Comparison of ENCODE assay signal across 9 cellular contexts in the genomic region with DNA sequence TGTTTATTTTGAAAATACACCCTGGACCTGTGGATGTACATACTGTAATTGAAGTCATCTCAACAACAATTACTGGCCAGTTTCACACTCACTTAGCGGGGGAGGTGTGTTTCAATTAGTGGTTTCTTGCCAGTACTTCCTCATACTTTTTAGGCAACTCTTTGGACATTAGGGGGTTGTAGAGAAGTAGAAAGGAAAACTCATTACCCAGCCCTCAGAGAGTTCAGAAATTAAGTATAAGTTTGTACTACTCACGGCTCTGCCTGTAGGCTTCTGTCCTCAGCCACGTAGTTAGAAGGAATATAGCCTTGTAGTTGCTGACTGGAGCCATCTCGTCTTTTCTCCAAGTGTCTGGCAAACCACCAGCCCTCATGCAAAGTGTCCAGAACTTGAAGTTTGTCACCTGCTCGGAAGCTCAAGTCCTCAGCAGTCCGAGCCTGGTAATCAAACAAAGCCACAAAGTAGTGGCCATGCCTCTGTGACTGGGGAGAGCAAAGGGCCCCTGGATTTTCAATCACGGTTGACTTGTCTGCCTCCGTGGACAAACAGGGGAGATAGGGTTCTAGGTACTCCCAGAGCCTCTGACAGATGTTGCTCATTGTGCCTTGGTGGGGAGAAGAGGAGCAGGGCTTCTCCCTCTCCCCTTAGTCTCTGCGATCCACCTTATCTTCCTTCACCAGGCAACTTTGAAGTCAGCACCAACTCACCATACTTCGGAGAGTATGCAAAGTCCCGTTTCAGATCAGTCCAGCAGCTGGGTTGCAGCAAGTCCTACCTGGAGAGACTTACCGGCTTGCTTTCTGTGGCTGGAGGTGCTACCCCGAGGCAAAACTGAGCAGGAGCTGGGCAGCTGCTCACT. TPM values are rescaled to one million over a fixed set of nuclear protein-coding genes. Genes with fewer than 3 reads are reported as not detected.
A peak's percentile ranks its signal among the peaks of the same experiment; 100 is the strongest.
DNase-seq lines count a peak whose midpoint lies in the region; ATAC-seq, FAIRE-seq and TF ChIP-seq lines count a peak whose summit lies in the region.
"Had no signal": no experiment of that assay in that cellular context is flagged by ENCODE, and none has a peak within 500 bp of the region (broad histone marks: within the 10 kb centered on the region; RNA-seq: fewer than 3 reads in every experiment).

No MANE protein-coding gene starts in this region.

- intact Hi-C loops in K562 (cut with micrococcal nuclease) = loop anchor here (5.0 kb wide), 1 partner anchor 37 kb away; no protein-coding TSS in a partner anchor
- intact Hi-C loops in naive thymus-derived CD4-positive, alpha-beta T cell (cut with micrococcal nuclease) = no loop called here

- H3K4me3 ChIP-seq in K562 = no peak overlapping the region
- H3K4me3 ChIP-seq in H7 (ENCODE audit: insufficient read depth, low read depth, low read length) = no peak overlapping the region
- H3K4me3 ChIP-seq in naive thymus-derived CD4-positive, alpha-beta T cell (ENCODE audit: low read length) = no peak overlapping the region

- H3K9me3 Mint-ChIP-seq in nephron = no peaks in the 10 kb centered on the region
- no peaks in the 10 kb centered on the region for H3K9me3 Mint-ChIP-seq in naive thymus-derived CD4-positive, alpha-beta T cell

- no peak for TF ChIP-seq RAD21 in K562 (CRISPR knock-in tag; conservative IDR thresholded peaks at IDR 0.05 in 1 of 2, IDR thresholded peaks at IDR 0.05 in 1 of 2)

- CTCF ChIA-PET in K562 (lab: Yijun Ruan, JAX; ENCODE audit: low intra/inter-chr PET ratio) = no interaction called here
- CTCF ChIA-PET in naive thymus-derived CD4-positive, alpha-beta T cell (lab: Charles Lee) = no interaction called here

- no peaks in the 10 kb centered on the region for H4K20me1 ChIP-seq in K562 (replicated peaks; ENCODE audit: control insufficient read depth, insufficient read depth, low read length)
- H4K20me1 ChIP-seq: BLaER1 treated with 17β-estradiol and CSF1 and Interleukin-3, amounts not matched to agents 10 nM and 100 nM had no signal

- ATAC-seq in HG03469 (IDR thresholded peaks at IDR 0.05; ENCODE audit: unreplicated experiment) (peak; percentile 69), K562 (peak; percentile 89)
- ATAC-seq in naive thymus-derived CD4-positive, alpha-beta T cell = no peak

- H3K4me1 Mint-ChIP-seq in nephron = peaks cover 15% of the 10 kb centered on the region
- peaks cover 0 to 1% (median 0%) of the 10 kb centered on the region in 7 donors for H3K4me1 Mint-ChIP-seq in naive thymus-derived CD4-positive, alpha-beta T cell

- no peak overlapping the region; a peak in 1 of 4 replicates for H3K9ac ChIP-seq in K562 (ENCODE audit: insufficient read depth in 1 of 2, low read depth in 2 of 2, low read length in 2 of 2)
- H3K9ac ChIP-seq: BLaER1 treated with 17β-estradiol and CSF1 and Interleukin-3, amounts not matched to agents 10 nM and 100 nM had no signal

- H3K79me2 ChIP-seq in K562 (ENCODE audit: control insufficient read depth, insufficient read depth, low read length) = no peaks in the 10 kb centered on the region

- H3K9me1 ChIP-seq in K562 (ENCODE audit: control insufficient read depth, insufficient read depth, low read length) = no peaks in the 10 kb centered on the region

- BruUV-seq in K562 (replicated peaks; lab: Mats Ljungman, UMichigan) = no TSS peak

- H3K27me3 ChIP-seq in K562 (ENCODE audit: control insufficient read depth in 2 of 2, insufficient read depth in 2 of 2, low read length in 2 of 2) (no peaks in the 10 kb centered on the region), H7 (ENCODE audit: control insufficient read depth, insufficient read depth, low read length) (no peaks in the 10 kb centered on the region)
- H3K27me3 ChIP-seq in naive thymus-derived CD4-positive, alpha-beta T cell (ENCODE audit: control insufficient read depth in 2 of 2, insufficient read depth in 2 of 2, low read length in 2 of 2) = no peaks in the 10 kb centered on the region
- H3K27me3 ChIP-seq: BLaER1 treated with 17β-estradiol and CSF1 and Interleukin-3, amounts not matched to agents 10 nM and 100 nM had no signal

- H3K9me3 ChIP-seq in K562 (replicated peaks; ENCODE audit: control insufficient read depth, insufficient read depth, low read depth, low read length) = no peaks in the 10 kb centered on the region
- H3K9me3 ChIP-seq in naive thymus-derived CD4-positive, alpha-beta T cell (ENCODE audit: control insufficient read depth in 2 of 3, low read length in 3 of 3) = no peaks in the 10 kb centered on the region
- H3K9me3 ChIP-seq: BLaER1 treated with 17β-estradiol and CSF1 and Interleukin-3, amounts not matched to agents 10 nM and 100 nM had no signal

- H3K36me3 Mint-ChIP-seq in nephron (ENCODE audit: low read depth) = no peaks in the 10 kb centered on the region
- no peaks in the 10 kb centered on the region for H3K36me3 Mint-ChIP-seq in naive thymus-derived CD4-positive, alpha-beta T cell

- H2AFZ ChIP-seq in K562 (ENCODE audit: low read depth, low read length) = peak overlapping the region; percentile 40; the same call in 1 of the 2 replicates

- in situ Hi-C loops in K562 (cut with MboI) = no loop called here

- peak overlapping the region; percentile 59 to 77 (median 68) for H3K4me3 Mint-ChIP-seq in nephron
- H3K4me3 Mint-ChIP-seq in naive thymus-derived CD4-positive, alpha-beta T cell = no peak overlapping the region

- peak; percentile 85 for FAIRE-seq in K562 (lab: Jason Lieb, UNC)

- TF ChIP-seq EP300 in K562 (IDR thresholded peaks at IDR 0.05; ENCODE audit: low read length) = peak; percentile 18; the same call in 1 of the 2 replicates

- H3K27ac Mint-ChIP-seq in nephron = peak overlapping the region; percentile 92 to 97 (median 95)
- H3K27ac Mint-ChIP-seq in naive thymus-derived CD4-positive, alpha-beta T cell = no peak overlapping the region

- peak overlapping the region; percentile 32; the same call in 1 of the 3 replicates for H3K27ac ChIP-seq in K562 (ENCODE audit: extremely low read depth, low read depth, low read length)
- H3K27ac ChIP-seq in naive thymus-derived CD4-positive, alpha-beta T cell (ENCODE audit: low read depth, low read length) = no peak overlapping the region

- DNase-seq in NCI-H526 (lab: John Stamatoyannopoulos, UW) = peak; percentile 2 to 55
- DNase-seq in NCI-H526 treated with DMSO at 0.1 percent for 48 hours (lab: John Stamatoyannopoulos, UW) = no peak
- peak in 2 of 4 experiments; percentile 30 to 73 for DNase-seq in K562 (ENCODE audit: extremely low read depth in 1 of 4, low spot score in 3 of 4)
- no peak for DNase-seq in H7
- DNase-seq in cerebellum (ENCODE audit: low spot score) = no peak
- no peak for DNase-seq in naive thymus-derived CD4-positive, alpha-beta T cell

- under 1% methylated on average over 12 of the region's 13 CpGs for WGBS in K562 (ENCODE audit: insufficient coverage, low coverage, missing lambda C conversion rate)

- H3K27me3 Mint-ChIP-seq in nephron (ENCODE audit: low read depth) = no peaks in the 10 kb centered on the region
- peaks cover 0 to 14% (median 11%) of the 10 kb centered on the region in 5 donors for H3K27me3 Mint-ChIP-seq in naive thymus-derived CD4-positive, alpha-beta T cell

- peak overlapping the region; percentile 23 for H3K4me2 ChIP-seq in K562 (ENCODE audit: insufficient read depth, low read length)

- TF ChIP-seq POLR2A in K562 (conservative IDR thresholded peaks at IDR 0.05) = no peak

- TF ChIP-seq CTCF in K562 (IDR thresholded peaks at IDR 0.05 in 2 of 3, conservative IDR thresholded peaks at IDR 0.05 in 1 of 3; ENCODE audit: insufficient read depth in 2 of 3, low read depth in 1 of 3, low read length in 3 of 3) (no peak), nephron (IDR thresholded peaks at IDR 0.05; ENCODE audit: unreplicated experiment in 3 of 3) (no peak)

- POLR2A ChIA-PET in K562 (lab: Yijun Ruan, JAX) = interaction anchor here (1.0 kb wide), 1 partner anchor 14 kb away, joined by 3 read pairs; no protein-coding TSS in a partner anchor
- POLR2A ChIA-PET in naive thymus-derived CD4-positive, alpha-beta T cell (lab: Charles Lee) = no interaction called here

- peaks cover 5 to 12% of the 10 kb centered on the region in 2 experiments; a peak in 4 of 5 replicates for H3K4me1 ChIP-seq in K562 (replicated peaks in 1 of 2; ENCODE audit: control insufficient read depth in 2 of 2, insufficient read depth in 2 of 2, low read length in 2 of 2)
- H3K4me1 ChIP-seq in naive thymus-derived CD4-positive, alpha-beta T cell (ENCODE audit: control insufficient read depth in 2 of 2, insufficient read depth in 2 of 2, low read length in 2 of 2) = no peaks in the 10 kb centered on the region

- H3K36me3 ChIP-seq in K562 (ENCODE audit: control insufficient read depth, insufficient read depth, low read length) (no peaks in the 10 kb centered on the region), H7 (replicated peaks; ENCODE audit: control insufficient read depth, insufficient read depth, low read length) (no peaks in the 10 kb centered on the region)
- H3K36me3 ChIP-seq in naive thymus-derived CD4-positive, alpha-beta T cell (ENCODE audit: control insufficient read depth in 2 of 3, insufficient read depth in 3 of 3, low read length in 3 of 3) = no peaks in the 10 kb centered on the region
- H3K36me3 ChIP-seq: BLaER1 treated with 17β-estradiol and CSF1 and Interleukin-3, amounts not matched to agents 10 nM and 100 nM had no signal

RNA-seq across cellular contexts. Expression of a gene that starts 0.7 kb away (rescaled TPM):
- total RNA-seq in K562 (2011; cell fraction: chromatin; rRNA removed; ENCODE audit: low replicate concordance) = 0.02 and 0.07 TPM in 2 replicates
- not detected in 2 replicates for total RNA-seq in K562 (2011; cell fraction: nucleolus; rRNA removed)
- total RNA-seq in K562 (2011; cell fraction: nucleoplasm; rRNA removed) = 0.07 TPM in 1 of 2 replicates, not detected in the other
- total RNA-seq in K562 (2014; rRNA removed) (0.09 and 0.16 TPM in 2 replicates), K562 (2014; rRNA removed; fragmentation: Illumina TruSeq; extraction: Trizol) (0.15 and 0.22 TPM in 2 replicates), K562 (2015; rRNA removed; fragmentation: Illumina TruSeq; extraction: Trizol) (0.29 and 0.34 TPM in 2 replicates), K562 (2021) (0.13 and 0.22 TPM in 2 replicates), cerebellum (0.36 TPM)
- polyA plus RNA-seq in K562 (2011; rRNA removed) (0.01 and 0.03 TPM in 2 replicates), K562 (2014; fragmentation: Illumina TruSeq; extraction: Trizol) (0.09 and 0.10 TPM in 2 replicates), K562 (2014; fragmentation: Nextera tagmentation; extraction: Ambion mirVana) (under 1 TPM; 0.03 to 0.07 TPM), K562 (2014; rRNA removed) (0.05 and 0.11 TPM in 2 replicates)
- under 0.01 and 0.01 TPM in 2 replicates for polyA plus RNA-seq in K562 (2011; cell fraction: cytosol; rRNA removed)
- 0.04 TPM in 2 replicates for polyA plus RNA-seq in K562 (2011; cell fraction: nucleus; rRNA removed)
- 0.14 and 0.19 TPM in 2 replicates for polyA plus RNA-seq in K562 (2012)
- 0.04 and 0.12 TPM in 2 replicates for polyA minus RNA-seq in K562 (2011; rRNA and poly(A)+ RNA removed)
- polyA minus RNA-seq in K562 (2011; cell fraction: cytosol; rRNA and poly(A)+ RNA removed) = 0.09 TPM in 1 of 2 replicates, not detected in the other
- under 0.01 and 0.11 TPM in 2 replicates for polyA minus RNA-seq in K562 (2011; cell fraction: nucleus; rRNA and poly(A)+ RNA removed)
- total RNA-seq in H7 (2014; rRNA removed; shearing (Covaris generic)) = 0.10 and 0.11 TPM in 2 replicates
- under 1 TPM in 4 of 5 experiments, not detected in 1; 0.02 to 0.05 (median 0.04) TPM for total RNA-seq in naive thymus-derived CD4-positive, alpha-beta T cell
- not detected for polyA plus RNA-seq in naive thymus-derived CD4-positive, alpha-beta T cell

RNA-seq across cellular contexts. Expression of a gene that starts 40.7 kb away (rescaled TPM):
- total RNA-seq in K562 (2011; cell fraction: chromatin; rRNA removed; ENCODE audit: low replicate concordance) = 6.5 and 14.2 TPM in 2 replicates
- 3.2 and 6.6 TPM in 2 replicates for total RNA-seq in K562 (2011; cell fraction: nucleolus; rRNA removed)
- 4.0 and 7.6 TPM in 2 replicates for total RNA-seq in K562 (2011; cell fraction: nucleoplasm; rRNA removed)
- total RNA-seq in K562 (2014; rRNA removed) = 4.9 and 12.0 TPM in 2 replicates
- 16.3 and 22.2 TPM in 2 replicates for total RNA-seq in K562 (2014; rRNA removed; fragmentation: Illumina TruSeq; extraction: Trizol)
- total RNA-seq in K562 (2015; rRNA removed; fragmentation: Illumina TruSeq; extraction: Trizol) = 16.1 and 18.7 TPM in 2 replicates
- total RNA-seq in K562 (2021) = 28.5 and 31.8 TPM in 2 replicates
- 18.3 and 19.6 TPM in 2 replicates for polyA plus RNA-seq in K562 (2011; rRNA removed)
- 6.7 and 14.1 TPM in 2 replicates for polyA plus RNA-seq in K562 (2011; cell fraction: cytosol; rRNA removed)
- polyA plus RNA-seq in K562 (2011; cell fraction: nucleus; rRNA removed) = 7.0 and 8.7 TPM in 2 replicates
- 17.9 and 43.2 TPM in 2 replicates for polyA plus RNA-seq in K562 (2012)
- 14.5 and 22.2 TPM in 2 replicates for polyA plus RNA-seq in K562 (2014; fragmentation: Illumina TruSeq; extraction: Trizol)
- polyA plus RNA-seq in K562 (2014; fragmentation: Nextera tagmentation; extraction: Ambion mirVana) = 10 to 100 TPM; 15.7 to 20.5 TPM
- polyA plus RNA-seq in K562 (2014; rRNA removed) = 15.9 and 20.7 TPM in 2 replicates
- polyA minus RNA-seq in K562 (2011; rRNA and poly(A)+ RNA removed) = 14.7 and 21.6 TPM in 2 replicates
- polyA minus RNA-seq in K562 (2011; cell fraction: cytosol; rRNA and poly(A)+ RNA removed) = 11.6 and 19.5 TPM in 2 replicates
- polyA minus RNA-seq in K562 (2011; cell fraction: nucleus; rRNA and poly(A)+ RNA removed) = 13.5 and 17.3 TPM in 2 replicates
- total RNA-seq in H7 (2014; rRNA removed; shearing (Covaris generic)) = 13.0 and 18.8 TPM in 2 replicates
- total RNA-seq in cerebellum = 5.3 TPM
- total RNA-seq in naive thymus-derived CD4-positive, alpha-beta T cell = 10 to 100 TPM; 30.5 to 52.6 (median 39.7) TPM
- polyA plus RNA-seq in naive thymus-derived CD4-positive, alpha-beta T cell = 10 to 100 TPM; 45.8 to 53.4 TPM

Comparison
In these comparisons a context has a peak if more than half of its experiments do, and no peak if none do; other contexts are left out.
1. DNase-seq: peak in NCI-H526 (2 of 2); none in NCI-H526 treated with DMSO at 0.1 percent for 48 hours (single experiment), H7 (single experiment), cerebellum (single experiment) and naive thymus-derived CD4-positive, alpha-beta T cell (0 of 9).
2. H3K27ac Mint-ChIP-seq: peak in nephron (3 of 3); none in naive thymus-derived CD4-positive, alpha-beta T cell (0 of 9).
3. H3K4me3 Mint-ChIP-seq: peak in nephron (3 of 3); none in naive thymus-derived CD4-positive, alpha-beta T cell (0 of 10).